In the genomic region with DNA sequence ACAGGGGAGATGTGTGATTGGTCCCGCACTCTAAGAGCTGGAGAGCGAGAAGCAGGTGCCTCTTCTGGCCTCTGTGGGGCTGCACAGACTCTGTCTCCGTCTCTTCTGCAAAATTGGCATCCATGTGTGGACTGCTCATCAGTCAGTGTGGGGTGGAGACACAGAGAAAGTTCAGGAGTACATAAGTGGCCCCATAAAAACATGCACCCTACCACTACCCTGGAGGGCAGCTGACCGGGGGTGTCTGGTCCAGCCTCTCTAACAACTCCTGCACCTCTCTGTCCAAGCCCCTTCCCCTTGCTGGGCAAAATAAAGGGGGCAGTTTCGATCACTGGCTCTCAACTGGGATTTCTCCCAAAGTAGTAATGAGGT, we compare ENCODE assay signal across 9 cellular contexts.
DNase-seq lines count a peak whose midpoint lies in the region; ATAC-seq and TF ChIP-seq lines count a peak whose summit lies in the region.
"Had no signal": no experiment of that assay in that cellular context is flagged by ENCODE, and none has a peak within 500 bp of the region (broad histone marks: within the 10 kb centered on the region; RNA-seq: fewer than 3 reads in every experiment).

No MANE protein-coding gene starts in this region.

- no peak for TF ChIP-seq POLR2A in IMR-90 (IDR thresholded peaks at IDR 0.05; ENCODE audit: low read depth, low read length)

- H2AK5ac ChIP-seq in IMR-90 (ENCODE audit: low read depth, low read length) = no peak overlapping the region

- peaks cover 1% of the 10 kb centered on the region; the same call in 1 of the 2 replicates for H4K20me1 ChIP-seq in IMR-90 (ENCODE audit: insufficient read depth, low read length)

- WGBS in IMR-90 (ENCODE audit: extremely low coverage in 2 of 2, insufficient read length in 1 of 2), 2 experiments = no CpG with 5 or more reads among the region's 5 CpGs

- H2AK9ac ChIP-seq in IMR-90 (replicated peaks; ENCODE audit: low read depth, low read length, poor library complexity) = no peak overlapping the region

- intact Hi-C loops in IMR-90 (cut with micrococcal nuclease) (no loop called here), dorsolateral prefrontal cortex (cut with DNase I) (no loop called here), tibial artery (cut with DNase I; ENCODE audit: low total_unique reads) (no loop called here)

- H4K91ac ChIP-seq in IMR-90 (ENCODE audit: insufficient read depth, low read depth, low read length) = no peak overlapping the region

- ATAC-seq in GM18907 (IDR thresholded peaks at IDR 0.05; ENCODE audit: unreplicated experiment) (peak; percentile 8), IMR-90 (ENCODE audit: low read depth) (peak; percentile 18)

- no peak overlapping the region for H3K4me3 ChIP-seq in IMR-90 (ENCODE audit: insufficient read depth, low read depth, low read length)
- peak overlapping the region in 54 of 59 donors; percentile 4 to 60 (median 39) for H3K4me3 ChIP-seq in dorsolateral prefrontal cortex
- peak overlapping the region; percentile 49 for H3K4me3 ChIP-seq in parathyroid adenoma (ENCODE audit: low read depth, low read length)
- H3K4me3 ChIP-seq in tibial artery = no peak overlapping the region
- H3K4me3 ChIP-seq: cardiac muscle cell had no signal

- in situ Hi-C loops in IMR-90 (cut with MboI; ENCODE audit: low sequenced_read_pairs) = no loop called here

- no peak overlapping the region for H3K9ac ChIP-seq in IMR-90 (ENCODE audit: low read depth, low read length)
- no peak overlapping the region for H3K9ac ChIP-seq in parathyroid adenoma

- CTCF ChIA-PET in IMR-90 (lab: Yijun Ruan, JAX) = no interaction called here

- H4K8ac ChIP-seq in IMR-90 (ENCODE audit: low read depth in 2 of 2, low read length in 2 of 2) = no peak overlapping the region

- H3K18ac ChIP-seq in IMR-90 (ENCODE audit: low read depth, low read length) = no peak overlapping the region

- H3K79me2 ChIP-seq in parathyroid adenoma = no peaks in the 10 kb centered on the region

- no peak for TF ChIP-seq RAD21 in IMR-90 (IDR thresholded peaks at IDR 0.05; ENCODE audit: low read length)

- no peak overlapping the region for H2BK20ac ChIP-seq in IMR-90 (ENCODE audit: low read depth, low read length)

- DNase-seq in IMR-90 (no peak), dorsolateral prefrontal cortex (peak in 1 of 10 donors; percentile 22), 8988T (no peak), NCI-H146 (lab: John Stamatoyannopoulos, UW) (no peak), tibial artery (no peak)
- DNase-seq in stimulated activated CD4-positive, alpha-beta T cell treated with anti-CD3 and anti-CD28 coated beads, Interleukin-15, amount 100 ng/mL, for 24 hours = no peak

- H2BK15ac ChIP-seq in IMR-90 (ENCODE audit: low read depth, low read length) = no peak overlapping the region

- dilution Hi-C loops in IMR-90 (cut with HindIII; ENCODE audit: low sequenced_read_pairs, unreplicated experiment) = no loop called here

- BruUV-seq in IMR-90 (replicated peaks; lab: Mats Ljungman, UMichigan) = no TSS peak

- H3K4me1 ChIP-seq in IMR-90 (ENCODE audit: control insufficient read depth, insufficient read depth, low read length) = peaks cover 5% of the 10 kb centered on the region
- peaks cover 14% of the 10 kb centered on the region for H3K4me1 ChIP-seq in parathyroid adenoma
- H3K4me1 ChIP-seq in tibial artery = peaks cover 0 to 19% (median 8%) of the 10 kb centered on the region in 4 donors

- H3K23ac ChIP-seq in IMR-90 (ENCODE audit: low read depth, low read length) = no peak overlapping the region

- H3K9me1 ChIP-seq in IMR-90 (ENCODE audit: insufficient read depth, low read length) = peaks cover 6% of the 10 kb centered on the region; the same call in 1 of the 2 replicates

- H2BK5ac ChIP-seq in IMR-90 (ENCODE audit: low read depth, low read length, poor library complexity, severe bottlenecking) = no peak overlapping the region

- H4K5ac ChIP-seq in IMR-90 (ENCODE audit: low read depth, low read length) = no peak overlapping the region

- TF ChIP-seq CTCF in IMR-90 (conservative IDR thresholded peaks at IDR 0.05; ENCODE audit: low read depth, low read length) (no peak), dorsolateral prefrontal cortex (IDR thresholded peaks at IDR 0.05 in 54 of 56, conservative IDR thresholded peaks at IDR 0.05 in 2 of 56; ENCODE audit: low read depth in 1 of 56, partially characterized antibody in 56 of 56) (no peak), parathyroid adenoma (IDR thresholded peaks at IDR 0.05) (no peak), tibial artery (IDR thresholded peaks at IDR 0.05) (no peak)

- POLR2A ChIA-PET in IMR-90 (lab: Charles Lee; ENCODE audit: unreplicated experiment) = no interaction called here

- H3K27me3 ChIP-seq in IMR-90 (ENCODE audit: control insufficient read depth, insufficient read depth, low read length) (peaks cover 7% of the 10 kb centered on the region), dorsolateral prefrontal cortex (no peaks in the 10 kb centered on the region), parathyroid adenoma (ENCODE audit: control insufficient read depth, insufficient read depth, low read length) (no peaks in the 10 kb centered on the region), tibial artery (no peaks in the 10 kb centered on the region)
- H3K27me3 ChIP-seq: cardiac muscle cell had no signal

- H3K4me2 ChIP-seq in IMR-90 (ENCODE audit: low read depth, low read length) (peak overlapping the region; percentile 83), parathyroid adenoma (ENCODE audit: low read length) (peak overlapping the region; percentile 70)

- H3K56ac ChIP-seq in IMR-90 (ENCODE audit: extremely low read depth, insufficient read depth, low read length) = no peak overlapping the region

- no peaks in the 10 kb centered on the region for H3K79me1 ChIP-seq in IMR-90 (ENCODE audit: low read depth in 1 of 2, low read length in 2 of 2)

- no peak overlapping the region for H3K14ac ChIP-seq in IMR-90 (replicated peaks; ENCODE audit: low read depth, low read length)

- H3K9me3 ChIP-seq in IMR-90 (ENCODE audit: control insufficient read depth, insufficient read depth, low read length) = no peaks in the 10 kb centered on the region
- no peaks in the 10 kb centered on the region for H3K9me3 ChIP-seq in parathyroid adenoma (ENCODE audit: control insufficient read depth, low read length)
- H3K9me3 ChIP-seq in tibial artery = no peaks in the 10 kb centered on the region

- H2AFZ ChIP-seq in IMR-90 (replicated peaks; ENCODE audit: low read length, poor library complexity) (no peak overlapping the region), parathyroid adenoma (peak overlapping the region; percentile 49)

- H3K27ac ChIP-seq in IMR-90 (ENCODE audit: insufficient read depth, low read length) = no peak overlapping the region
- H3K27ac ChIP-seq in dorsolateral prefrontal cortex = peak overlapping the region in 6 of 59 donors; percentile 24 to 72 (median 42)
- peak overlapping the region; percentile 6 for H3K27ac ChIP-seq in parathyroid adenoma
- H3K27ac ChIP-seq in tibial artery = no peak overlapping the region
- H3K27ac ChIP-seq: cardiac muscle cell had no signal

- H3K36me3 ChIP-seq in IMR-90 (ENCODE audit: control insufficient read depth, insufficient read depth, low read length) = no peaks in the 10 kb centered on the region
- H3K36me3 ChIP-seq in parathyroid adenoma (ENCODE audit: control insufficient read depth, insufficient read depth, low read length) = no peaks in the 10 kb centered on the region
- H3K36me3 ChIP-seq in tibial artery = no peaks in the 10 kb centered on the region
- H3K36me3 ChIP-seq: cardiac muscle cell had no signal

- no peak overlapping the region for H3K4ac ChIP-seq in IMR-90 (ENCODE audit: low read depth, low read length)

- H2BK120ac ChIP-seq in IMR-90 (ENCODE audit: low read depth, low read length) = no peak overlapping the region

TF ChIP-seq in IMR-90, 13 proteins besides CTCF, POLR2A, EP300 and RAD21:
- TF ChIP-seq RFX5 (IDR thresholded peaks at IDR 0.05; ENCODE audit: low read depth, low read length) = no peak
- TF ChIP-seq, protein P1, sequence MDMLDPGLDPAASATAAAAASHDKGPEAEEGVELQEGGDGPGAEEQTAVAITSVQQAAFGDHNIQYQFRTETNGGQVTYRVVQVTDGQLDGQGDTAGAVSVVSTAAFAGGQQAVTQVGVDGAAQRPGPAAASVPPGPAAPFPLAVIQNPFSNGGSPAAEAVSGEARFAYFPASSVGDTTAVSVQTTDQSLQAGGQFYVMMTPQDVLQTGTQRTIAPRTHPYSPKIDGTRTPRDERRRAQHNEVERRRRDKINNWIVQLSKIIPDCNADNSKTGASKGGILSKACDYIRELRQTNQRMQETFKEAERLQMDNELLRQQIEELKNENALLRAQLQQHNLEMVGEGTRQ (IDR thresholded peaks at IDR 0.05; ENCODE audit: low read depth, low read length) = no peak
- TF ChIP-seq CHD1 (IDR thresholded peaks at IDR 0.05; ENCODE audit: low read depth, low read length) = no peak
- no peak for TF ChIP-seq RCOR1 (IDR thresholded peaks at IDR 0.05; ENCODE audit: insufficient replicate concordance, low read length)
- no peak for TF ChIP-seq MAZ (IDR thresholded peaks at IDR 0.05; ENCODE audit: borderline replicate concordance, low read depth, low read length)
- no peak for TF ChIP-seq FOS (IDR thresholded peaks at IDR 0.05; ENCODE audit: low read depth, low read length)
- no peak for TF ChIP-seq BHLHE40 (IDR thresholded peaks at IDR 0.05; ENCODE audit: low read depth, low read length)
- no peak for TF ChIP-seq MXI1 (IDR thresholded peaks at IDR 0.05; ENCODE audit: borderline replicate concordance, low read depth, low read length)
- no peak for TF ChIP-seq MAFK (IDR thresholded peaks at IDR 0.05; ENCODE audit: low read depth, low read length)
- TF ChIP-seq CEBPB (IDR thresholded peaks at IDR 0.05; ENCODE audit: low read depth, low read length) = no peak
- no peak for TF ChIP-seq SMC3 (IDR thresholded peaks at IDR 0.05; ENCODE audit: low read depth, low read length)
- TF ChIP-seq, protein P2, sequence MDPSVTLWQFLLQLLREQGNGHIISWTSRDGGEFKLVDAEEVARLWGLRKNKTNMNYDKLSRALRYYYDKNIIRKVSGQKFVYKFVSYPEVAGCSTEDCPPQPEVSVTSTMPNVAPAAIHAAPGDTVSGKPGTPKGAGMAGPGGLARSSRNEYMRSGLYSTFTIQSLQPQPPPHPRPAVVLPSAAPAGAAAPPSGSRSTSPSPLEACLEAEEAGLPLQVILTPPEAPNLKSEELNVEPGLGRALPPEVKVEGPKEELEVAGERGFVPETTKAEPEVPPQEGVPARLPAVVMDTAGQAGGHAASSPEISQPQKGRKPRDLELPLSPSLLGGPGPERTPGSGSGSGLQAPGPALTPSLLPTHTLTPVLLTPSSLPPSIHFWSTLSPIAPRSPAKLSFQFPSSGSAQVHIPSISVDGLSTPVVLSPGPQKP (IDR thresholded peaks at IDR 0.05; ENCODE audit: borderline replicate concordance, low read depth, low read length) = no peak
- TF ChIP-seq NFE2L2 (IDR thresholded peaks at IDR 0.05; ENCODE audit: low read depth, low read length) = no peak

Comparison
In these comparisons a context has a peak if more than half of its experiments do, and no peak if none do; other contexts are left out.
1. H3K4me3 ChIP-seq: peak in dorsolateral prefrontal cortex (54 of 59) and parathyroid adenoma (single experiment); none in IMR-90 (single experiment) and tibial artery (0 of 2).